In genomic region chr2:241296767-241297166, GRCh38 we compare ENCODE assay signal across 21 cellular contexts.
"Had no signal": no experiment of that assay in that cellular context is flagged by ENCODE, and none has a peak within 500 bp of the region (broad histone marks: within the 10 kb centered on the region; RNA-seq: fewer than 3 reads in every experiment).

No MANE protein-coding gene starts in this region.

- H3K9me3 Mint-ChIP-seq: dendritic cell treated with granulocyte-macrophage colony-stimulating factor and Interleukin-4, amounts not matched to agents 40 ng/mL and 50 ng/mL, for 4 days; effector memory CD8-positive, alpha-beta T cell; immature natural killer cell; stimulated activated memory B cell treated with anti-CD40 and anti-IgM and Interleukin-4, amounts not matched to agents 10 μg/mL and 1 μg/mL and 100 μg/mL, for 72 hours; stimulated activated naive CD8-positive, alpha-beta T cell treated with anti-CD3 and anti-CD28 coated beads, Interleukin-15, amount 100 ng/mL, for 72 hours had no signal

- ATAC-seq: effector memory CD8-positive, alpha-beta T cell; gastroesophageal sphincter; lower lobe of right lung; sciatic nerve; stimulated activated memory B cell treated with anti-CD40 and anti-IgM and Interleukin-4, amounts not matched to agents 10 μg/mL and 1 μg/mL and 100 μg/mL, for 72 hours; stimulated activated naive CD8-positive, alpha-beta T cell treated with anti-CD3 and anti-CD28 coated beads, Interleukin-15, amount 100 ng/mL, for 72 hours had no signal

- H3K27me3 ChIP-seq: esophagus muscularis mucosa, gastroesophageal sphincter, spleen, transverse colon had no signal

- DNase-seq: cerebellar nuclear complex; effector memory CD8-positive, alpha-beta T cell; immature natural killer cell; left ventricle myocardium inferior; lower lobe of right lung; mesenchymal stem cell; midbrain; spleen; stimulated activated CD4-positive, alpha-beta T cell treated with anti-CD3 and anti-CD28 coated beads, Interleukin-15, amount 100 ng/mL, for 24 hours; stimulated activated CD4-positive, alpha-beta T cell treated with anti-CD3 and anti-CD28 coated beads, Interleukin-1b, Interleukin-23, amount 100 ng/mL, for 48 hours; stimulated activated CD4-positive, alpha-beta T cell treated with anti-CD3 and anti-CD28 coated beads, Interleukin-4, amount 100 ng/mL, for 24 hours; stimulated activated naive CD8-positive, alpha-beta T cell treated with anti-CD3 and anti-CD28 coated beads, Interleukin-15, amount 100 ng/mL, for 72 hours; substantia nigra; transverse colon had no signal

- H3K4me3 Mint-ChIP-seq: dendritic cell treated with granulocyte-macrophage colony-stimulating factor and Interleukin-4, amounts not matched to agents 40 ng/mL and 50 ng/mL, for 4 days; effector memory CD8-positive, alpha-beta T cell; immature natural killer cell; stimulated activated memory B cell treated with anti-CD40 and anti-IgM and Interleukin-4, amounts not matched to agents 10 μg/mL and 1 μg/mL and 100 μg/mL, for 72 hours; stimulated activated naive CD8-positive, alpha-beta T cell treated with anti-CD3 and anti-CD28 coated beads, Interleukin-15, amount 100 ng/mL, for 72 hours had no signal

- H3K27me3 Mint-ChIP-seq: dendritic cell treated with granulocyte-macrophage colony-stimulating factor and Interleukin-4, amounts not matched to agents 40 ng/mL and 50 ng/mL, for 4 days; effector memory CD8-positive, alpha-beta T cell; stimulated activated memory B cell treated with anti-CD40 and anti-IgM and Interleukin-4, amounts not matched to agents 10 μg/mL and 1 μg/mL and 100 μg/mL, for 72 hours; stimulated activated naive CD8-positive, alpha-beta T cell treated with anti-CD3 and anti-CD28 coated beads, Interleukin-15, amount 100 ng/mL, for 72 hours had no signal

- H3K27ac Mint-ChIP-seq: dendritic cell treated with granulocyte-macrophage colony-stimulating factor and Interleukin-4, amounts not matched to agents 40 ng/mL and 50 ng/mL, for 4 days; stimulated activated memory B cell treated with anti-CD40 and anti-IgM and Interleukin-4, amounts not matched to agents 10 μg/mL and 1 μg/mL and 100 μg/mL, for 72 hours; stimulated activated naive CD8-positive, alpha-beta T cell treated with anti-CD3 and anti-CD28 coated beads, Interleukin-15, amount 100 ng/mL, for 72 hours had no signal

- H3K9me3 ChIP-seq: esophagus muscularis mucosa, gastroesophageal sphincter, left ventricle myocardium inferior, lower lobe of right lung, spleen, thoracic aorta, transverse colon had no signal

- H3K27ac ChIP-seq: epithelial cell of prostate, esophagus muscularis mucosa, gastroesophageal sphincter, left ventricle myocardium inferior, lower lobe of right lung, spleen, thoracic aorta, transverse colon had no signal

- H3K4me3 ChIP-seq: esophagus muscularis mucosa, gastroesophageal sphincter, left ventricle myocardium inferior, lower lobe of right lung, spleen, thoracic aorta, transverse colon had no signal

- H3K36me3 ChIP-seq: thoracic aorta, transverse colon had no signal
